Comparison of ENCODE assay signal across 8 cellular contexts in the genomic region with DNA sequence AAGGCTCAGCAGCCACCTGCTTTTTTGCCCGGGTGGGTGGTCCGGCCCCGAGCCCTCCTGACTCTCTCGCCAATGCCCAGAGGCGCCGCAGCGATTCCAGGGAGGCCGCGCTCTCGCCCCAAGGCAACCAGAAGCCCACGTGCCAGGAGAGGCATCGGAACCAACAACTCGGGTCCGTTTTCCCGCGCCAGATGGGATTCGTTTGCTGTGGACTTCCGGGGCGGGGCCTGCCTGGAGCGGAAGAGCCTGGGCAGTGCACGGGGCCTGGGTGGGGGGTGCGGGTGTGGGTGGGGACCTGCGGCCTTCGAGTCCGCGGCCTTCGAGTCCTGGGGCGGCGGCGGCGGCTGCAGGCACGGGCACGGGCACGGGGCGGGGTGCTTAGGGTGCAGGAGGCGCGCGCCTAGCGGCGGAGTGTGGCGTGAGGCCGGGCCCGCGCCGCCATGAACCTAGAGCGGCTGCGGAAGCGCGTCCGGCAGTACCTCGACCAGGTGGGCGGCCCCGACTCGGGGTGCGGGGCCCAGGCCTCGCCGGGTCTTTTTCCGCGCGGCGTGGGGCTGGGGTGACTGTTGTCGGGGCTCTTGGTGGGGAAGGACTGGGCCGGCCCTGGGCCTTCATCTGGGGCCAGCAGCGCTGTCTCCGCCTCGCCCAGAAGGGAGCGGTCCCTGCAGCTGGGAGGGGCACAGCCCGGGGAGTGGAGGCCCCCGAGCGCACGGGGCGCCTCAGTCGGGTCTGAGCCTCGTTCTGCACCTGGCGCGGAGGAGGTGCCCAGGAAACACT. TPM values are rescaled to one million over a fixed set of nuclear protein-coding genes. Genes with fewer than 3 reads are reported as not detected.
DNase-seq lines count a peak whose midpoint lies in the region; ATAC-seq, FAIRE-seq and TF ChIP-seq lines count a peak whose summit lies in the region.

A gene with protein sequence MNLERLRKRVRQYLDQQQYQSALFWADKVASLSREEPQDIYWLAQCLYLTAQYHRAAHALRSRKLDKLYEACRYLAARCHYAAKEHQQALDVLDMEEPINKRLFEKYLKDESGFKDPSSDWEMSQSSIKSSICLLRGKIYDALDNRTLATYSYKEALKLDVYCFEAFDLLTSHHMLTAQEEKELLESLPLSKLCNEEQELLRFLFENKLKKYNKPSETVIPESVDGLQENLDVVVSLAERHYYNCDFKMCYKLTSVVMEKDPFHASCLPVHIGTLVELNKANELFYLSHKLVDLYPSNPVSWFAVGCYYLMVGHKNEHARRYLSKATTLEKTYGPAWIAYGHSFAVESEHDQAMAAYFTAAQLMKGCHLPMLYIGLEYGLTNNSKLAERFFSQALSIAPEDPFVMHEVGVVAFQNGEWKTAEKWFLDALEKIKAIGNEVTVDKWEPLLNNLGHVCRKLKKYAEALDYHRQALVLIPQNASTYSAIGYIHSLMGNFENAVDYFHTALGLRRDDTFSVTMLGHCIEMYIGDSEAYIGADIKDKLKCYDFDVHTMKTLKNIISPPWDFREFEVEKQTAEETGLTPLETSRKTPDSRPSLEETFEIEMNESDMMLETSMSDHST (plus strand): TSS at position 253 of the 777 bp plus-strand sequence. CDS start 188 bp downstream, at position 441.

- no peak for FAIRE-seq in bronchial epithelial cell (lab: Jason Lieb, UNC)

- H3K4me3 Mint-ChIP-seq in WTC11 (peak within 1 kb of the TSS; percentile 78), immature natural killer cell (peak within 1 kb of the TSS; percentile 82 to 93 (median 90))

- POLR2A ChIA-PET in AG04450 (lab: Yijun Ruan, JAX) (no interaction called here), WTC11 (lab: Charles Lee) (no interaction called here)

- ATAC-seq in GM18873 (IDR thresholded peaks at IDR 0.05; ENCODE audit: low FRiP score, unreplicated experiment) (peak; percentile 81), HG03135 (IDR thresholded peaks at IDR 0.05; ENCODE audit: unreplicated experiment) (peak; percentile 92), WTC11 (peak; percentile 85)

- peak within 1 kb of the TSS; percentile 47 for H3K27ac ChIP-seq in AG04450 (ENCODE audit: low read depth, low read length)

- peaks cover 8% of the 10 kb centered on the region for H3K9me3 Mint-ChIP-seq in WTC11
- H3K9me3 Mint-ChIP-seq in immature natural killer cell: no peaks in the 10 kb centered on the region

- H3K36me3 ChIP-seq in bronchial epithelial cell (ENCODE audit: control insufficient read depth, insufficient read depth, low read length): peaks cover 12% of the 10 kb centered on the region

- H3K27me3 Mint-ChIP-seq in WTC11 (ENCODE audit: low read depth): peaks cover 19% of the 10 kb centered on the region
- H3K27me3 Mint-ChIP-seq in immature natural killer cell (ENCODE audit: low read depth in 3 of 3): peaks cover 0 to 4% (median 2%) of the 10 kb centered on the region in 3 donors

- H3K9me3 ChIP-seq in AG04450 (ENCODE audit: control insufficient read depth, insufficient read depth, low read length): peaks cover 3% of the 10 kb centered on the region; the same call in 1 of the 2 replicates

- H3K36me3 Mint-ChIP-seq in WTC11 (peaks cover 28% of the 10 kb centered on the region), immature natural killer cell (peaks cover 17 to 19% (median 18%) of the 10 kb centered on the region in 3 donors)

- H3K27me3 ChIP-seq in AG04450 (ENCODE audit: control insufficient read depth, insufficient read depth, low read length) (no peaks in the 10 kb centered on the region), bronchial epithelial cell (ENCODE audit: control insufficient read depth, insufficient read depth, low read length) (peaks cover 1% of the 10 kb centered on the region)

- H3K4me3 ChIP-seq in AG04450 (ENCODE audit: low read depth, low read length): peak within 1 kb of the TSS; percentile 91
- peak within 1 kb of the TSS; percentile 86 for H3K4me3 ChIP-seq in bronchial epithelial cell (ENCODE audit: low read depth, low read length)

- H3K27ac Mint-ChIP-seq in WTC11: no peak within 1 kb of the TSS
- peak within 1 kb of the TSS; percentile 75 to 92 (median 82) for H3K27ac Mint-ChIP-seq in immature natural killer cell

- peaks cover 30% of the 10 kb centered on the region for H3K4me1 Mint-ChIP-seq in WTC11
- H3K4me1 Mint-ChIP-seq in immature natural killer cell: peaks cover 22 to 40% of the 10 kb centered on the region in 2 donors

- CTCF ChIA-PET in AG04450 (lab: Charles Lee) (no interaction called here), WTC11 (lab: Charles Lee) (no interaction called here)

- TF ChIP-seq CTCF in AG04450 (IDR thresholded peaks at IDR 0.05; ENCODE audit: low read depth, low read length) (no peak), WTC11 (IDR thresholded peaks at IDR 0.05) (no peak), bronchial epithelial cell (IDR thresholded peaks at IDR 0.05; ENCODE audit: insufficient read depth, low read length, severe bottlenecking) (peak; percentile 31)

- DNase-seq in AG04450 (ENCODE audit: low read depth, low spot score) (peak; percentile 72), NCI-H2196 treated with DMSO at 0.1 percent for 48 hours (lab: John Stamatoyannopoulos, UW; ENCODE audit: unreplicated experiment) (peak; percentile 51), WTC11 (ENCODE audit: low spot score) (peak; percentile 89), bronchial epithelial cell (ENCODE audit: low read depth) (peak; percentile 65), immature natural killer cell (peak; percentile 69 to 84 (median 76)), smooth muscle cell of the brain vasculature (ENCODE audit: low read depth, low spot score) (peak; percentile 67)

TF ChIP-seq in WTC11, 78 proteins besides CTCF, POLR2A, EP300 and RAD21 (continues in another document):
- TF ChIP-seq NFE2L1 (CRISPR knock-in tag; IDR thresholded peaks at IDR 0.05): peak; percentile 95
- no peak for TF ChIP-seq GTF2I (CRISPR knock-in tag; conservative IDR thresholded peaks at IDR 0.05)
- TF ChIP-seq, protein P1, sequence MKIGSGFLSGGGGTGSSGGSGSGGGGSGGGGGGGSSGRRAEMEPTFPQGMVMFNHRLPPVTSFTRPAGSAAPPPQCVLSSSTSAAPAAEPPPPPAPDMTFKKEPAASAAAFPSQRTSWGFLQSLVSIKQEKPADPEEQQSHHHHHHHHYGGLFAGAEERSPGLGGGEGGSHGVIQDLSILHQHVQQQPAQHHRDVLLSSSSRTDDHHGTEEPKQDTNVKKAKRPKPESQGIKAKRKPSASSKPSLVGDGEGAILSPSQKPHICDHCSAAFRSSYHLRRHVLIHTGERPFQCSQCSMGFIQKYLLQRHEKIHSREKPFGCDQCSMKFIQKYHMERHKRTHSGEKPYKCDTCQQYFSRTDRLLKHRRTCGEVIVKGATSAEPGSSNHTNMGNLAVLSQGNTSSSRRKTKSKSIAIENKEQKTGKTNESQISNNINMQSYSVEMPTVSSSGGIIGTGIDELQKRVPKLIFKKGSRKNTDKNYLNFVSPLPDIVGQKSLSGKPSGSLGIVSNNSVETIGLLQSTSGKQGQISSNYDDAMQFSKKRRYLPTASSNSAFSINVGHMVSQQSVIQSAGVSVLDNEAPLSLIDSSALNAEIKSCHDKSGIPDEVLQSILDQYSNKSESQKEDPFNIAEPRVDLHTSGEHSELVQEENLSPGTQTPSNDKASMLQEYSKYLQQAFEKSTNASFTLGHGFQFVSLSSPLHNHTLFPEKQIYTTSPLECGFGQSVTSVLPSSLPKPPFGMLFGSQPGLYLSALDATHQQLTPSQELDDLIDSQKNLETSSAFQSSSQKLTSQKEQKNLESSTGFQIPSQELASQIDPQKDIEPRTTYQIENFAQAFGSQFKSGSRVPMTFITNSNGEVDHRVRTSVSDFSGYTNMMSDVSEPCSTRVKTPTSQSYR (CRISPR knock-in tag; IDR thresholded peaks at IDR 0.05): peak; percentile 97
- TF ChIP-seq, protein P2, sequence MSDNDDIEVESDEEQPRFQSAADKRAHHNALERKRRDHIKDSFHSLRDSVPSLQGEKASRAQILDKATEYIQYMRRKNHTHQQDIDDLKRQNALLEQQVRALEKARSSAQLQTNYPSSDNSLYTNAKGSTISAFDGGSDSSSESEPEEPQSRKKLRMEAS (CRISPR knock-in tag; IDR thresholded peaks at IDR 0.05): peak; percentile 99
- TF ChIP-seq ZNF219 (CRISPR knock-in tag; IDR thresholded peaks at IDR 0.05; ENCODE audit: borderline replicate concordance): no peak
- TF ChIP-seq, protein P3, sequence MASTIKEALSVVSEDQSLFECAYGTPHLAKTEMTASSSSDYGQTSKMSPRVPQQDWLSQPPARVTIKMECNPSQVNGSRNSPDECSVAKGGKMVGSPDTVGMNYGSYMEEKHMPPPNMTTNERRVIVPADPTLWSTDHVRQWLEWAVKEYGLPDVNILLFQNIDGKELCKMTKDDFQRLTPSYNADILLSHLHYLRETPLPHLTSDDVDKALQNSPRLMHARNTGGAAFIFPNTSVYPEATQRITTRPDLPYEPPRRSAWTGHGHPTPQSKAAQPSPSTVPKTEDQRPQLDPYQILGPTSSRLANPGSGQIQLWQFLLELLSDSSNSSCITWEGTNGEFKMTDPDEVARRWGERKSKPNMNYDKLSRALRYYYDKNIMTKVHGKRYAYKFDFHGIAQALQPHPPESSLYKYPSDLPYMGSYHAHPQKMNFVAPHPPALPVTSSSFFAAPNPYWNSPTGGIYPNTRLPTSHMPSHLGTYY (CRISPR knock-in tag; IDR thresholded peaks at IDR 0.05): no peak
- no peak for TF ChIP-seq KAT7 (CRISPR knock-in tag; IDR thresholded peaks at IDR 0.05; ENCODE audit: borderline replicate concordance)
- TF ChIP-seq CBFB (CRISPR knock-in tag; IDR thresholded peaks at IDR 0.05; ENCODE audit: low read depth): peak; percentile 86; the same call in 1 of the 2 replicates
- TF ChIP-seq, protein P4, sequence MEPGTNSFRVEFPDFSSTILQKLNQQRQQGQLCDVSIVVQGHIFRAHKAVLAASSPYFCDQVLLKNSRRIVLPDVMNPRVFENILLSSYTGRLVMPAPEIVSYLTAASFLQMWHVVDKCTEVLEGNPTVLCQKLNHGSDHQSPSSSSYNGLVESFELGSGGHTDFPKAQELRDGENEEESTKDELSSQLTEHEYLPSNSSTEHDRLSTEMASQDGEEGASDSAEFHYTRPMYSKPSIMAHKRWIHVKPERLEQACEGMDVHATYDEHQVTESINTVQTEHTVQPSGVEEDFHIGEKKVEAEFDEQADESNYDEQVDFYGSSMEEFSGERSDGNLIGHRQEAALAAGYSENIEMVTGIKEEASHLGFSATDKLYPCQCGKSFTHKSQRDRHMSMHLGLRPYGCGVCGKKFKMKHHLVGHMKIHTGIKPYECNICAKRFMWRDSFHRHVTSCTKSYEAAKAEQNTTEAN (CRISPR knock-in tag; IDR thresholded peaks at IDR 0.05): peak; percentile 80; the same call in 1 of the 2 replicates

RNA-seq across cellular contexts. Expression of the gene that starts here (rescaled TPM):
- polyA plus RNA-seq in AG04450 (2011; rRNA removed): 88.2 and 112 TPM in 2 replicates
- 53.5 and 78.5 TPM in 2 replicates for polyA minus RNA-seq in AG04450 (2011; rRNA and poly(A)+ RNA removed)
- total RNA-seq in WTC11 (2021): 65.6 to 73.5 TPM (median 67.9 TPM) in 3 replicates
- 36.7 and 41.1 TPM in 2 replicates for total RNA-seq in bronchial epithelial cell
- 10 to 100 TPM; 16.0 to 33.1 (median 30.1) TPM for polyA plus RNA-seq in immature natural killer cell

Comparison
In these comparisons a context has a peak if more than half of its experiments do, and no peak if none do; other contexts are left out.
1. Peak in every context shown above with its lines: DNase-seq, ATAC-seq, H3K4me3 ChIP-seq and H3K27ac ChIP-seq.